In genomic region chr9:107227696-107228258, GRCh38 we compare ENCODE assay signal across 23 cellular contexts. TPM values are rescaled to one million over a fixed set of nuclear protein-coding genes. Genes with fewer than 3 reads are reported as not detected.
DNase-seq lines count a peak whose midpoint lies in the region; ATAC-seq, FAIRE-seq and TF ChIP-seq lines count a peak whose summit lies in the region.
"Had no signal": no experiment of that assay in that cellular context is flagged by ENCODE, and none has a peak within 500 bp of the region (broad histone marks: within the 10 kb centered on the region; RNA-seq: fewer than 3 reads in every experiment).

No MANE protein-coding gene starts in this region.

- peak; percentile 94 for FAIRE-seq in colon (lab: Jason Lieb, UNC)
- FAIRE-seq: H1 had no signal

- no peaks in the 10 kb centered on the region for H3K4me1 ChIP-seq in Karpas-422 (ENCODE audit: low read length)
- H3K4me1 ChIP-seq: left ventricle myocardium inferior, upper lobe of right lung had no signal

- no peaks in the 10 kb centered on the region for H3K9me3 ChIP-seq in Karpas-422 (ENCODE audit: low read length)
- H3K9me3 ChIP-seq: esophagus muscularis mucosa, left ventricle myocardium inferior, upper lobe of right lung had no signal

- H3K9me2 ChIP-seq in Karpas-422 (replicated peaks; ENCODE audit: insufficient read depth, low read length), result no peaks in the 10 kb centered on the region

- H3K36me3 Mint-ChIP-seq in mesothelial cell of epicardium, result no peaks in the 10 kb centered on the region
- H3K36me3 Mint-ChIP-seq in activated T-helper 17 cell treated with anti-CD3 and anti-CD28 coated beads, Interleukin-2, amount 50 U/mL, for 72 hours (ENCODE audit: low read depth), result no peaks in the 10 kb centered on the region
- no peaks in the 10 kb centered on the region for H3K36me3 Mint-ChIP-seq in activated T-cell treated with anti-CD3 and anti-CD28 coated beads, Interleukin-2, amount 50 U/mL, for 24 hours (ENCODE audit: low read depth)
- H3K36me3 Mint-ChIP-seq: activated naive CD8-positive, alpha-beta T cell treated with anti-CD3 and anti-CD28 coated beads for 36 hours had no signal

- no peaks in the 10 kb centered on the region for H4K20me1 ChIP-seq in Karpas-422 (ENCODE audit: insufficient read depth, low read depth, low read length)

- no peaks in the 10 kb centered on the region for H3K27me3 Mint-ChIP-seq in mesothelial cell of epicardium (ENCODE audit: low read depth)
- H3K27me3 Mint-ChIP-seq in activated T-helper 17 cell treated with anti-CD3 and anti-CD28 coated beads, Interleukin-2, amount 50 U/mL, for 72 hours, result peaks cover 30% of the 10 kb centered on the region
- peaks cover 65% of the 10 kb centered on the region for H3K27me3 Mint-ChIP-seq in activated T-cell treated with anti-CD3 and anti-CD28 coated beads, Interleukin-2, amount 50 U/mL, for 24 hours

- no peak overlapping the region for H2AFZ ChIP-seq in Karpas-422 (ENCODE audit: low read length)

- H3K79me2 ChIP-seq in Karpas-422 (ENCODE audit: low read length), result no peaks in the 10 kb centered on the region

- H3K36me3 ChIP-seq in Karpas-422 (ENCODE audit: insufficient read depth, low read length), result no peaks in the 10 kb centered on the region
- H3K36me3 ChIP-seq: esophagus muscularis mucosa, left ventricle myocardium inferior, upper lobe of right lung had no signal

- peaks cover 7% of the 10 kb centered on the region for H3K9me3 Mint-ChIP-seq in mesothelial cell of epicardium
- H3K9me3 Mint-ChIP-seq in activated T-helper 17 cell treated with anti-CD3 and anti-CD28 coated beads, Interleukin-2, amount 50 U/mL, for 72 hours, result no peaks in the 10 kb centered on the region
- no peaks in the 10 kb centered on the region for H3K9me3 Mint-ChIP-seq in activated T-cell treated with anti-CD3 and anti-CD28 coated beads, Interleukin-2, amount 50 U/mL, for 24 hours
- H3K9me3 Mint-ChIP-seq: activated CD4-positive, alpha-beta T cell treated with anti-CD3 and anti-CD28 coated beads, Interleukin-2, amount 10 ng/mL, durations not matched to agents 7 days and 5 days; activated naive CD8-positive, alpha-beta T cell treated with anti-CD3 and anti-CD28 coated beads for 36 hours; nephron progenitor cell had no signal

- no peak overlapping the region for H3K4me2 ChIP-seq in Karpas-422 (ENCODE audit: low read depth, low read length, poor library complexity, severe bottlenecking)

- no peak for ATAC-seq in activated T-helper 17 cell treated with anti-CD3 and anti-CD28 coated beads, Interleukin-2, amount 50 U/mL, for 72 hours (replicated peaks)
- ATAC-seq: T-helper 17 cell, upper lobe of right lung had no signal

- H3K27ac ChIP-seq in Karpas-422 (ENCODE audit: low read length), result no peak overlapping the region
- H3K27ac ChIP-seq: esophagus muscularis mucosa, left ventricle myocardium inferior, upper lobe of right lung had no signal

- no peaks in the 10 kb centered on the region for H3K27me3 ChIP-seq in Karpas-422 (ENCODE audit: low read length)
- H3K27me3 ChIP-seq: esophagus muscularis mucosa, upper lobe of right lung had no signal

- DNase-seq in NCI-H2107 treated with DMSO at 0.1 percent for 48 hours (lab: John Stamatoyannopoulos, UW; ENCODE audit: unreplicated experiment) (peak; percentile 45), NCI-H2107 (lab: John Stamatoyannopoulos, UW) (no peak), Karpas-422 (peak; percentile 23), mesothelial cell of epicardium (ENCODE audit: low spot score in 2 of 2, unreplicated experiment in 2 of 2) (no peak)
- no peak for DNase-seq in activated CD4-positive, alpha-beta T cell treated with anti-CD3 and anti-CD28 coated beads for 4 hours
- DNase-seq in activated T-cell treated with anti-CD3 and anti-CD28 coated beads, Interleukin-2, amount 50 U/mL, for 24 hours, result no peak
- DNase-seq: activated CD4-positive, alpha-beta T cell treated with anti-CD3 and anti-CD28 coated beads, Interleukin-2, amount 10 ng/mL, durations not matched to agents 7 days and 5 days; activated naive CD8-positive, alpha-beta T cell treated with anti-CD3 and anti-CD28 coated beads for 36 hours; cerebellar nuclear complex; effector CD8-positive, alpha-beta T cell; glutamatergic neuron; left ventricle myocardium inferior; midbrain; NCI-H446; nephron progenitor cell; posterior cingulate gyrus; RPMI8226; T-helper 17 cell; upper lobe of right lung had no signal

- H3K9ac ChIP-seq in Karpas-422 (ENCODE audit: low read length), result no peak overlapping the region

- no peak overlapping the region for H3K4me3 ChIP-seq in Karpas-422 (ENCODE audit: low read length)
- H3K4me3 ChIP-seq: esophagus muscularis mucosa, left ventricle myocardium inferior, upper lobe of right lung had no signal

- peaks cover 17% of the 10 kb centered on the region for H3K4me1 Mint-ChIP-seq in mesothelial cell of epicardium
- H3K4me1 Mint-ChIP-seq in activated T-helper 17 cell treated with anti-CD3 and anti-CD28 coated beads, Interleukin-2, amount 50 U/mL, for 72 hours, result no peaks in the 10 kb centered on the region
- no peaks in the 10 kb centered on the region for H3K4me1 Mint-ChIP-seq in activated T-cell treated with anti-CD3 and anti-CD28 coated beads, Interleukin-2, amount 50 U/mL, for 24 hours (ENCODE audit: low read depth)
- H3K4me1 Mint-ChIP-seq: activated CD4-positive, alpha-beta T cell treated with anti-CD3 and anti-CD28 coated beads, Interleukin-2, amount 10 ng/mL, durations not matched to agents 7 days and 5 days; activated naive CD8-positive, alpha-beta T cell treated with anti-CD3 and anti-CD28 coated beads for 36 hours; T-helper 17 cell had no signal

- no peak for TF ChIP-seq CTCF in mesothelial cell of epicardium (IDR thresholded peaks at IDR 0.05; ENCODE audit: unreplicated experiment)

- peak overlapping the region; percentile 5 for H3K27ac Mint-ChIP-seq in mesothelial cell of epicardium
- H3K27ac Mint-ChIP-seq in activated T-helper 17 cell treated with anti-CD3 and anti-CD28 coated beads, Interleukin-2, amount 50 U/mL, for 72 hours, result no peak overlapping the region
- H3K27ac Mint-ChIP-seq in activated T-cell treated with anti-CD3 and anti-CD28 coated beads, Interleukin-2, amount 50 U/mL, for 24 hours, result no peak overlapping the region
- H3K27ac Mint-ChIP-seq: activated CD4-positive, alpha-beta T cell treated with anti-CD3 and anti-CD28 coated beads, Interleukin-2, amount 10 ng/mL, durations not matched to agents 7 days and 5 days; activated naive CD8-positive, alpha-beta T cell treated with anti-CD3 and anti-CD28 coated beads for 36 hours; nephron progenitor cell; T-helper 17 cell had no signal

- no peak overlapping the region for H3K4me3 Mint-ChIP-seq in mesothelial cell of epicardium
- H3K4me3 Mint-ChIP-seq in activated T-helper 17 cell treated with anti-CD3 and anti-CD28 coated beads, Interleukin-2, amount 50 U/mL, for 72 hours, result no peak overlapping the region
- no peak overlapping the region for H3K4me3 Mint-ChIP-seq in activated T-cell treated with anti-CD3 and anti-CD28 coated beads, Interleukin-2, amount 50 U/mL, for 24 hours
- H3K4me3 Mint-ChIP-seq: activated CD4-positive, alpha-beta T cell treated with anti-CD3 and anti-CD28 coated beads, Interleukin-2, amount 10 ng/mL, durations not matched to agents 7 days and 5 days; activated naive CD8-positive, alpha-beta T cell treated with anti-CD3 and anti-CD28 coated beads for 36 hours; nephron progenitor cell; T-helper 17 cell had no signal

RNA-seq across cellular contexts. Expression of gene RAD23B, which starts 55.3 kb away (rescaled TPM):
- 50.2 and 60.2 TPM in 2 replicates for total RNA-seq in Karpas-422 (2014; rRNA removed; shearing (Covaris generic); ENCODE audit: low replicate concordance)
- 97.5 to 105 TPM (median 101 TPM) in 3 replicates for total RNA-seq in mesothelial cell of epicardium
- 100 to 1,000 TPM in 1 of 2 donors, 10 to 100 TPM in 1; 67.7 to 113 TPM for total RNA-seq in activated T-helper 17 cell treated with anti-CD3 and anti-CD28 coated beads, Interleukin-2, amount 50 U/mL, for 72 hours

Comparison
In these comparisons a context has a peak if more than half of its experiments do, and no peak if none do; other contexts are left out.
1. DNase-seq: peak in NCI-H2107 treated with DMSO at 0.1 percent for 48 hours (single experiment) and Karpas-422 (single experiment); none in NCI-H2107 (single experiment), mesothelial cell of epicardium (0 of 2), activated CD4-positive, alpha-beta T cell treated with anti-CD3 and anti-CD28 coated beads for 4 hours (0 of 2) and activated T-cell treated with anti-CD3 and anti-CD28 coated beads, Interleukin-2, amount 50 U/mL, for 24 hours (single experiment).